In the genomic region with DNA sequence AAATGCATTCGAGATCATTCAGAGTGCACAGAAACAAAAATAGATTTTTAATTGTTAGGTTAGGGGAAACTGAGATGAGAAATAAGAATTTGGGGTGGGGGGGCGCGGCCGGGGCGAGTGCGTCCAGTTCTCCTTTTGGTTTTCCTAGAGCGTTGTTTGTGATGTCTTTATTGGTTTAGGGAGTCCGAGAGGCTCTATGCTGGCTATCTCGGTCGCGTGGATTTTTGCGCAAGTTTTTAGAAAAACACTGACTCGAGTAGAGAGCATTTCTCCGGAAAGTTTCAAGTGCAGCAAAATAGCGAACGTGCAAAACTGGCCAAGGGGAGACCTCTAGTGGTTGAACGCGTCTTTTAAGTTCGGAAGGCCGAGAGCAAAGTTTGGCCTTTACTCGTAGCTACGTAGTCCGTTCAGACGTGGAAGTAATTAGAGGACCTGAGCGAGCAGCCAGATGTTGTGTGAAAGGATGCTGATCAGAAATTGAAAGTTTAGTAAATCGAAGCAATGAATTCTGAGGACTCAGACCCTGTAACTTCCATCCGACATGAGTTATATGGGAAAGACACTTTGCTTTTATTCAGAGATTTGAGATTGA, we compare ENCODE assay signal across 8 cellular contexts. TPM values are rescaled to one million over a fixed set of nuclear protein-coding genes. Genes with fewer than 3 reads are reported as not detected.
A peak's percentile ranks its signal among the peaks of the same experiment; 100 is the strongest.
DNase-seq lines count a peak whose midpoint lies in the region; ATAC-seq and TF ChIP-seq lines count a peak whose summit lies in the region.

No MANE protein-coding gene starts in this region.

- H3K27ac Mint-ChIP-seq in activated CD4-positive, alpha-beta T cell treated with anti-CD3 and anti-CD28 coated beads for 36 hours, result peak overlapping the region; percentile 90

- TF ChIP-seq CTCF in AG09319 (IDR thresholded peaks at IDR 0.05; ENCODE audit: low read depth, low read length) (peak; percentile 83), coronary artery (IDR thresholded peaks at IDR 0.05) (peak; percentile 63)

- H3K27ac ChIP-seq in coronary artery, result peak overlapping the region; percentile 72 to 91

- CTCF ChIA-PET in activated CD4-positive, alpha-beta T cell treated with anti-CD3 and anti-CD28 coated beads for 36 hours (lab: Charles Lee), result interaction anchor here (0.6 to 2.1 kb wide), 38 partner anchors 8 to 1395 kb away, joined by 3 to 15 read pairs (median 4); no protein-coding TSS in a partner anchor

- ATAC-seq in GM18870 (IDR thresholded peaks at IDR 0.05; ENCODE audit: unreplicated experiment) (peak; percentile 70), HG03139 (IDR thresholded peaks at IDR 0.05; ENCODE audit: unreplicated experiment) (peak; percentile 47), left colon (peak; percentile 80)
- peak; percentile 59 for ATAC-seq in activated CD4-positive, alpha-beta T cell treated with anti-CD3 and anti-CD28 coated beads for 36 hours

- H3K9me3 Mint-ChIP-seq in activated CD4-positive, alpha-beta T cell treated with anti-CD3 and anti-CD28 coated beads for 36 hours (ENCODE audit: low read depth), result no peaks in the 10 kb centered on the region

- H3K4me3 Mint-ChIP-seq in activated CD4-positive, alpha-beta T cell treated with anti-CD3 and anti-CD28 coated beads for 36 hours, result peak overlapping the region; percentile 91

- H3K36me3 Mint-ChIP-seq in activated CD4-positive, alpha-beta T cell treated with anti-CD3 and anti-CD28 coated beads for 36 hours (ENCODE audit: low read depth), result peaks cover 18% of the 10 kb centered on the region

- DNase-seq in AG09319 (ENCODE audit: extremely low read depth, low read depth) (peak; percentile 85), NCI-H345 (lab: John Stamatoyannopoulos, UW) (peak; percentile 75), coronary artery (ENCODE audit: low spot score) (peak; percentile 91), left colon (peak; percentile 77 to 80)
- peak; percentile 85 for DNase-seq in activated CD4-positive, alpha-beta T cell treated with anti-CD3 and anti-CD28 coated beads for 36 hours
- DNase-seq in stimulated activated CD4-positive, alpha-beta T cell treated with anti-CD3 and anti-CD28 coated beads, Interleukin-1b, Interleukin-23, amount 100 ng/mL, for 4 hours (ENCODE audit: low read depth in 2 of 2), result peak; percentile 43 to 70

- POLR2A ChIA-PET in activated CD4-positive, alpha-beta T cell treated with anti-CD3 and anti-CD28 coated beads for 36 hours (lab: Charles Lee), result no interaction called here

- peak overlapping the region; percentile 96 for H3K4me3 ChIP-seq in coronary artery

- peaks cover 37% of the 10 kb centered on the region for H3K4me1 Mint-ChIP-seq in activated CD4-positive, alpha-beta T cell treated with anti-CD3 and anti-CD28 coated beads for 36 hours

- no peaks in the 10 kb centered on the region for H3K27me3 Mint-ChIP-seq in activated CD4-positive, alpha-beta T cell treated with anti-CD3 and anti-CD28 coated beads for 36 hours

- intact Hi-C loops in activated CD4-positive, alpha-beta T cell treated with anti-CD3 and anti-CD28 coated beads for 36 hours (cut with DNase I, micrococcal nuclease), result loop anchor here (1.0 to 5.0 kb wide), 8 partner anchors 79 to 522 kb away; no protein-coding TSS in a partner anchor
- intact Hi-C loops in left colon (cut with DNase I, micrococcal nuclease), result loop anchor here in 1 of 2 donors (10.0 kb wide), 1 partner anchor 416 kb away; no protein-coding TSS in a partner anchor

RNA-seq across cellular contexts. Expression of gene L3MBTL3, which starts 2.6 kb away (rescaled TPM):
- 1 to 10 TPM; 5.4 to 9.3 TPM for total RNA-seq in activated CD4-positive, alpha-beta T cell treated with anti-CD3 and anti-CD28 coated beads for 36 hours
- 10 to 100 TPM in 1 of 2 donors, 1 to 10 TPM in 1; 8.4 to 14.9 TPM for total RNA-seq in left colon

Comparison
In these comparisons a context has a peak if more than half of its experiments do, and no peak if none do; other contexts are left out.
1. Peak in every context shown above with its lines: DNase-seq, ATAC-seq, H3K4me3 ChIP-seq and H3K27ac ChIP-seq.